13 cellular contexts compared by ENCODE assay signal in genomic region chr2:85235281-85235680, GRCh38.
DNase-seq lines count a peak whose midpoint lies in the region; ATAC-seq, FAIRE-seq and TF ChIP-seq lines count a peak whose summit lies in the region.
"Had no signal": no experiment of that assay in that cellular context is flagged by ENCODE, and none has a peak within 500 bp of the region (broad histone marks: within the 10 kb centered on the region; RNA-seq: fewer than 3 reads in every experiment).

No MANE protein-coding gene starts in this region.

- no peak overlapping the region for H2AFZ ChIP-seq in K562 (ENCODE audit: low read depth, low read length)

- no peak for TF ChIP-seq POLR2A in K562 (conservative IDR thresholded peaks at IDR 0.05)

- intact Hi-C loops in K562 (cut with micrococcal nuclease), result no loop called here

- POLR2A ChIA-PET in K562 (lab: Yijun Ruan, JAX), result interaction anchor here (0.6 kb wide), 1 partner anchor 33 kb away, joined by 3 read pairs; no protein-coding TSS in a partner anchor

- no peak for ATAC-seq in K562
- ATAC-seq: SK-N-SH treated with all-trans-retinoic acid at 6 μM for 48 hours had no signal

- no peaks in the 10 kb centered on the region for H3K9me3 Mint-ChIP-seq in progenitor cell of endocrine pancreas (ENCODE audit: low read depth)
- H3K9me3 Mint-ChIP-seq: CD8-positive, alpha-beta memory T cell had no signal

- no peak overlapping the region for H3K4me3 Mint-ChIP-seq in progenitor cell of endocrine pancreas (ENCODE audit: low read depth)
- H3K4me3 Mint-ChIP-seq: CD8-positive, alpha-beta memory T cell had no signal

- H4K20me1 ChIP-seq in K562 (replicated peaks; ENCODE audit: control insufficient read depth, insufficient read depth, low read length), result no peaks in the 10 kb centered on the region; the same call in 1 of the 2 replicates

- H3K9me1 ChIP-seq in K562 (ENCODE audit: control insufficient read depth, insufficient read depth, low read length), result no peaks in the 10 kb centered on the region

- H3K4me1 Mint-ChIP-seq in progenitor cell of endocrine pancreas (ENCODE audit: low read depth), result peaks cover 39% of the 10 kb centered on the region

- no peak overlapping the region for H3K4me2 ChIP-seq in K562 (ENCODE audit: insufficient read depth, low read length)

- no peaks in the 10 kb centered on the region for H3K79me2 ChIP-seq in K562 (ENCODE audit: control insufficient read depth, insufficient read depth, low read length)

- no peak for TF ChIP-seq EP300 in K562 (IDR thresholded peaks at IDR 0.05; ENCODE audit: low read length)

- DNase-seq in KBM-7 (peak; percentile 27), K562 (ENCODE audit: extremely low read depth in 1 of 4, low spot score in 3 of 4) (no peak), progenitor cell of endocrine pancreas (ENCODE audit: low spot score, unreplicated experiment) (no peak), NCI-H1694 treated with DMSO at 0.1 percent for 48 hours (lab: John Stamatoyannopoulos, UW) (no peak), NCI-H1436 treated with DMSO at 0.1 percent for 48 hours (lab: John Stamatoyannopoulos, UW) (no peak), CD1c-positive myeloid dendritic cell (ENCODE audit: extremely low spot score) (no peak)
- DNase-seq: CD8-positive, alpha-beta memory T cell; EL; IMR-90; Right ventricle myocardium superior had no signal

- CTCF ChIA-PET in K562 (lab: Yijun Ruan, JAX; ENCODE audit: low intra/inter-chr PET ratio), result no interaction called here

- H3K4me3 ChIP-seq in K562 (no peak overlapping the region), iPS-20b (ENCODE audit: low read length) (peak overlapping the region; percentile 7; the same call in 1 of the 2 replicates)
- H3K4me3 ChIP-seq: HAP-1 had no signal

- H3K36me3 Mint-ChIP-seq in progenitor cell of endocrine pancreas (ENCODE audit: insufficient read depth), result peaks cover 8% of the 10 kb centered on the region
- H3K36me3 Mint-ChIP-seq: CD8-positive, alpha-beta memory T cell had no signal

- H3K27me3 Mint-ChIP-seq in progenitor cell of endocrine pancreas, result no peaks in the 10 kb centered on the region

- peak overlapping the region; percentile 18 for H3K27ac Mint-ChIP-seq in progenitor cell of endocrine pancreas
- H3K27ac Mint-ChIP-seq: CD8-positive, alpha-beta memory T cell had no signal

- no TSS peak for BruUV-seq in K562 (replicated peaks; lab: Mats Ljungman, UMichigan)

- TF ChIP-seq CTCF in K562 (IDR thresholded peaks at IDR 0.05 in 2 of 3, conservative IDR thresholded peaks at IDR 0.05 in 1 of 3; ENCODE audit: insufficient read depth in 2 of 3, low read depth in 1 of 3, low read length in 3 of 3) (no peak), progenitor cell of endocrine pancreas (IDR thresholded peaks at IDR 0.05; ENCODE audit: unreplicated experiment) (no peak)

- H3K27ac ChIP-seq in K562 (ENCODE audit: extremely low read depth, low read depth, low read length) (no peak overlapping the region), iPS-20b (ENCODE audit: low read length) (peak overlapping the region; percentile 2)

- H3K9ac ChIP-seq in K562 (ENCODE audit: insufficient read depth in 1 of 2, low read depth in 2 of 2, low read length in 2 of 2) (no peak overlapping the region), iPS-20b (ENCODE audit: low read depth, low read length) (no peak overlapping the region)

- FAIRE-seq in K562 (lab: Jason Lieb, UNC), result no peak

- 0% methylated on average over 5 of the region's 5 CpGs for WGBS in K562 (ENCODE audit: insufficient coverage, low coverage, missing lambda C conversion rate)

- H3K9me3 ChIP-seq in K562 (replicated peaks; ENCODE audit: control insufficient read depth, insufficient read depth, low read depth, low read length) (no peaks in the 10 kb centered on the region), iPS-20b (ENCODE audit: insufficient read depth, low read depth, low read length) (no peaks in the 10 kb centered on the region)
- H3K9me3 ChIP-seq: HAP-1 had no signal

- H3K4me1 ChIP-seq in K562 (replicated peaks in 1 of 2; ENCODE audit: control insufficient read depth in 2 of 2, insufficient read depth in 2 of 2, low read length in 2 of 2) (no peaks in the 10 kb centered on the region), iPS-20b (ENCODE audit: insufficient read depth, low read length) (peaks cover 67% of the 10 kb centered on the region)

- in situ Hi-C loops in KBM-7 (cut with MboI; ENCODE audit: low pct_unique_long_range_greater_than_20kb, low sequenced_read_pairs), result no loop called here
- in situ Hi-C loops in K562 (cut with MboI), result no loop called here

- H3K36me3 ChIP-seq in K562 (ENCODE audit: control insufficient read depth, insufficient read depth, low read length) (no peaks in the 10 kb centered on the region), iPS-20b (ENCODE audit: insufficient read depth, low read depth, low read length) (peaks cover 9% of the 10 kb centered on the region; the same call in 1 of the 2 replicates)
- H3K36me3 ChIP-seq: HAP-1 had no signal

- TF ChIP-seq RAD21 in K562 (CRISPR knock-in tag; conservative IDR thresholded peaks at IDR 0.05 in 1 of 2, IDR thresholded peaks at IDR 0.05 in 1 of 2), result no peak

- peaks cover 20 to 54% of the 10 kb centered on the region in 2 experiments for H3K27me3 ChIP-seq in K562 (ENCODE audit: control insufficient read depth in 2 of 2, insufficient read depth in 2 of 2, low read length in 2 of 2)
- no peaks in the 10 kb centered on the region for H3K27me3 ChIP-seq in iPS-20b (ENCODE audit: insufficient read depth, low read length)

TF ChIP-seq in K562, 482 proteins besides CTCF, POLR2A, EP300 and RAD21:
- TF ChIP-seq SRSF7 (optimal IDR thresholded peaks at IDR 0.05; ENCODE audit: low read depth, low read length), result no peak
- no peak for TF ChIP-seq SMARCE1 (IDR thresholded peaks at IDR 0.05)
- no peak for TF ChIP-seq SIX5 (IDR thresholded peaks at IDR 0.05; ENCODE audit: borderline replicate concordance in 1 of 2, insufficient read depth in 1 of 2, low read depth in 1 of 2, low read length in 2 of 2)
- peak; percentile 16; the same call in 1 of the 2 replicates for TF ChIP-seq SPI1 (IDR thresholded peaks at IDR 0.05; ENCODE audit: borderline replicate concordance, low read depth, low read length)
- no peak for TF ChIP-seq MCM2 (IDR thresholded peaks at IDR 0.05; ENCODE audit: low read depth)
- no peak for TF ChIP-seq CLOCK (CRISPR knock-in tag; IDR thresholded peaks at IDR 0.05; ENCODE audit: borderline replicate concordance)
